In the genomic region with DNA sequence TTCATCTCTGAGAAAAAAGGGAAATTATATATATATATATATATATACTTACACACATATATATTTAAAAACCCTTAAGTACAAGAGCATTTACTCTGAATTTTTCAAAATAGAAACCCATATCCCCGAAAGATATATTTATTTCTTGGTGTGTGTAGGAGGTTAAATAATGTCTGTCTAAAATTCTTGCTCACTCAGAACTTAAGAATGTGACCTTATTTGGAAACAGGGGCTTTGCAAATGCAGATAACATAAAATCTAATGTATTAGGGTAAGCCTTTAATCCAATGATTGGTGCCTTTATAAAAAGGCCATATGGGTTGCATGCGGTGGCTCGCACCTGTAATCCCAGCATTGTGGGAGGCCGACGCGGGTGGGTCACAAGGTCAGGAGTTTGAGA, we compare ENCODE assay signal across 1 cellular context.
TF ChIP-seq lines count a peak whose summit lies in the region.

No MANE protein-coding gene starts in this region.

TF ChIP-seq in IMR-90, 13 proteins besides CTCF, POLR2A, EP300 and RAD21 (continued from another document):
- TF ChIP-seq FOS (IDR thresholded peaks at IDR 0.05; ENCODE audit: low read depth, low read length) (no peak), RCOR1 (IDR thresholded peaks at IDR 0.05; ENCODE audit: insufficient replicate concordance, low read length) (no peak), MXI1 (IDR thresholded peaks at IDR 0.05; ENCODE audit: borderline replicate concordance, low read depth, low read length) (no peak), SMC3 (IDR thresholded peaks at IDR 0.05; ENCODE audit: low read depth, low read length) (no peak)
- TF ChIP-seq, protein P1, sequence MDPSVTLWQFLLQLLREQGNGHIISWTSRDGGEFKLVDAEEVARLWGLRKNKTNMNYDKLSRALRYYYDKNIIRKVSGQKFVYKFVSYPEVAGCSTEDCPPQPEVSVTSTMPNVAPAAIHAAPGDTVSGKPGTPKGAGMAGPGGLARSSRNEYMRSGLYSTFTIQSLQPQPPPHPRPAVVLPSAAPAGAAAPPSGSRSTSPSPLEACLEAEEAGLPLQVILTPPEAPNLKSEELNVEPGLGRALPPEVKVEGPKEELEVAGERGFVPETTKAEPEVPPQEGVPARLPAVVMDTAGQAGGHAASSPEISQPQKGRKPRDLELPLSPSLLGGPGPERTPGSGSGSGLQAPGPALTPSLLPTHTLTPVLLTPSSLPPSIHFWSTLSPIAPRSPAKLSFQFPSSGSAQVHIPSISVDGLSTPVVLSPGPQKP (IDR thresholded peaks at IDR 0.05; ENCODE audit: borderline replicate concordance, low read depth, low read length), result no peak
